In the genomic region with DNA sequence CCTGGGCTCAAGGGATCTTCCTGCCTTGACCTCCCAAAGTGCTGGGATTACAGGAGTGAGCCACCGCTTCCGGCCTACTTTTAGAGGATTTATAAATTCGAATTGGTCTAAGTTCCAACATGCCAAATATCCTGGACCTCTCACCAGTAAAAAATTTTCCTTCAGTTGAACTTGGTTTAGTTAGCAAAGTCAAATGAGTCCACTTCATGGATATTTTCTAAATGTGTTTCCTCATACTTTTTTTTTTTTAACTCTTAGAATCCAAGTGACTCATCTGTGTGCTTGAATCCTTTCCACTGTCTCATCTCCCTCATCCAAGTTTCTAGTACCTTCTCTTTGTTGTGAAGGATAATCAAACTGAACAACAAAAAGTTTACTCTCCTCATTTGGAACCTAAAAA, we compare ENCODE assay signal across 18 cellular contexts. TPM values are rescaled to one million over a fixed set of nuclear protein-coding genes. Genes with fewer than 3 reads are reported as not detected.
DNase-seq lines count a peak whose midpoint lies in the region; ATAC-seq and TF ChIP-seq lines count a peak whose summit lies in the region.
"Had no signal": no experiment of that assay in that cellular context is flagged by ENCODE, and none has a peak within 500 bp of the region (broad histone marks: within the 10 kb centered on the region; RNA-seq: fewer than 3 reads in every experiment).

No MANE protein-coding gene starts in this region.

- peaks cover 1 to 5% of the 10 kb centered on the region in 2 donors for H3K4me1 Mint-ChIP-seq in effector memory CD8-positive, alpha-beta T cell (ENCODE audit: low read depth in 2 of 2)

- TF ChIP-seq CTCF in cardiac fibroblast (IDR thresholded peaks at IDR 0.05; ENCODE audit: low read depth, low read length): no peak
- no peak for TF ChIP-seq CTCF in osteoblast (IDR thresholded peaks at IDR 0.05; ENCODE audit: extremely low read depth, low read depth, low read length)
- TF ChIP-seq CTCF in GM13977 (IDR thresholded peaks at IDR 0.05; ENCODE audit: extremely low read depth, insufficient read depth, missing control alignments): no peak

- no peak overlapping the region for H3K4me3 Mint-ChIP-seq in effector memory CD8-positive, alpha-beta T cell
- H3K4me3 Mint-ChIP-seq: activated B cell treated with CpG ODN at 0.5 μM for 24 hours; activated naive CD8-positive, alpha-beta T cell treated with anti-CD3 and anti-CD28 coated beads for 36 hours; CD8-positive, alpha-beta memory T cell had no signal

- H2AFZ ChIP-seq in osteoblast (ENCODE audit: low read length): peak overlapping the region; percentile 20

- H3K27me3 ChIP-seq in HUES64 (ENCODE audit: insufficient read depth, low read length): no peaks in the 10 kb centered on the region
- H3K27me3 ChIP-seq in osteoblast (ENCODE audit: insufficient read depth, low read length): no peaks in the 10 kb centered on the region
- H3K27me3 ChIP-seq: gastroesophageal sphincter, right atrium auricular region, SJSA1 had no signal

- no peaks in the 10 kb centered on the region for H4K20me1 ChIP-seq in osteoblast (ENCODE audit: insufficient read depth, low read length)

- no peak overlapping the region for H3K4me2 ChIP-seq in osteoblast (ENCODE audit: insufficient read depth, low read length)

- H3K36me3 Mint-ChIP-seq in effector memory CD8-positive, alpha-beta T cell (ENCODE audit: insufficient read depth): no peaks in the 10 kb centered on the region
- H3K36me3 Mint-ChIP-seq: activated naive CD8-positive, alpha-beta T cell treated with anti-CD3 and anti-CD28 coated beads for 36 hours; CD8-positive, alpha-beta memory T cell had no signal

- in situ Hi-C loops in Caki2 (cut with HindIII; ENCODE audit: low pct_unique_long_range_greater_than_20kb, low sequenced_read_pairs): no loop called here
- in situ Hi-C loops in GM13977 (cut with MboI; ENCODE audit: low pct_unique_long_range_greater_than_20kb, low sequenced_read_pairs, unreplicated experiment): no loop called here

- DNase-seq in Caki2 (ENCODE audit: low read depth) (peak; percentile 71), cardiac fibroblast (ENCODE audit: low read depth in 2 of 2) (peak; percentile 36 to 39), osteoblast (ENCODE audit: insufficient read length, low spot score, missing footprints) (peak; percentile 80), Right ventricle myocardium superior (no peak), ecto neural progenitor cell (ENCODE audit: low spot score) (no peak), GM13977 (ENCODE audit: low spot score) (no peak)
- no peak for DNase-seq in effector memory CD8-positive, alpha-beta T cell
- DNase-seq: activated B cell treated with CpG ODN at 0.5 μM for 24 hours; activated CD8-positive, alpha-beta memory T cell treated with anti-CD3 and anti-CD28 coated beads, Interleukin-2, amount 50 U/mL, for 48 hours; activated naive CD8-positive, alpha-beta T cell treated with anti-CD3 and anti-CD28 coated beads for 36 hours; CD8-positive, alpha-beta memory T cell; dermis blood vessel endothelial cell; Karpas-422; NCI-H187 treated with DMSO at 0.1 percent for 48 hours had no signal

- intact Hi-C loops in Right ventricle myocardium superior (cut with DNase I): no loop called here

- WGBS in HUES64: 91% methylated on average over 3 of the region's 3 CpGs

- no peaks in the 10 kb centered on the region for H3K79me2 ChIP-seq in osteoblast (ENCODE audit: insufficient read depth, low read length)

- H3K9ac ChIP-seq in HUES64 (ENCODE audit: low read depth, low read length): no peak overlapping the region

- H3K27me3 Mint-ChIP-seq in effector memory CD8-positive, alpha-beta T cell: peaks cover 18 to 20% of the 10 kb centered on the region in 2 donors
- H3K27me3 Mint-ChIP-seq: activated B cell treated with CpG ODN at 0.5 μM for 24 hours; activated naive CD8-positive, alpha-beta T cell treated with anti-CD3 and anti-CD28 coated beads for 36 hours had no signal

- H3K9me3 Mint-ChIP-seq in effector memory CD8-positive, alpha-beta T cell: no peaks in the 10 kb centered on the region
- H3K9me3 Mint-ChIP-seq: activated B cell treated with CpG ODN at 0.5 μM for 24 hours; activated naive CD8-positive, alpha-beta T cell treated with anti-CD3 and anti-CD28 coated beads for 36 hours; CD8-positive, alpha-beta memory T cell had no signal

- H3K9me3 ChIP-seq in HUES64 (ENCODE audit: insufficient read depth, low read depth, low read length) (no peaks in the 10 kb centered on the region), osteoblast (ENCODE audit: low read depth, low read length) (no peaks in the 10 kb centered on the region)
- H3K9me3 ChIP-seq: gastroesophageal sphincter, right atrium auricular region, SJSA1 had no signal

- H3K4me1 ChIP-seq in HUES64 (ENCODE audit: insufficient read depth, low read length) (peaks cover 10% of the 10 kb centered on the region), osteoblast (ENCODE audit: insufficient read depth, low read length) (peaks cover 25% of the 10 kb centered on the region)
- H3K4me1 ChIP-seq: SJSA1 had no signal

- ATAC-seq in Right ventricle myocardium superior (ENCODE audit: poor library complexity): no peak
- ATAC-seq in effector memory CD8-positive, alpha-beta T cell (replicated peaks): no peak
- ATAC-seq: gastroesophageal sphincter had no signal

- H3K27ac Mint-ChIP-seq in effector memory CD8-positive, alpha-beta T cell: no peak overlapping the region
- H3K27ac Mint-ChIP-seq: activated B cell treated with CpG ODN at 0.5 μM for 24 hours; activated naive CD8-positive, alpha-beta T cell treated with anti-CD3 and anti-CD28 coated beads for 36 hours; CD8-positive, alpha-beta memory T cell had no signal

- no peaks in the 10 kb centered on the region for H3K36me3 ChIP-seq in HUES64 (ENCODE audit: insufficient read depth, low read length)
- H3K36me3 ChIP-seq in osteoblast (ENCODE audit: insufficient read depth, low read length): no peaks in the 10 kb centered on the region
- H3K36me3 ChIP-seq: gastroesophageal sphincter, right atrium auricular region, SJSA1 had no signal

- no peak overlapping the region for H3K4me3 ChIP-seq in HUES64 (ENCODE audit: low read length)
- H3K4me3 ChIP-seq in cardiac fibroblast (replicated peaks in 1 of 2; ENCODE audit: low read depth in 2 of 2, low read length in 2 of 2): no peak overlapping the region
- no peak overlapping the region for H3K4me3 ChIP-seq in osteoblast (ENCODE audit: insufficient read depth, low read length)
- H3K4me3 ChIP-seq: gastroesophageal sphincter, right atrium auricular region, SJSA1 had no signal

- peak overlapping the region; percentile 37; the same call in 1 of the 2 replicates for H3K27ac ChIP-seq in HUES64 (ENCODE audit: low read depth, low read length)
- H3K27ac ChIP-seq in osteoblast (ENCODE audit: low read depth, low read length): peak overlapping the region; percentile 50
- H3K27ac ChIP-seq: gastroesophageal sphincter, right atrium auricular region, SJSA1 had no signal

RNA-seq across cellular contexts. Expression of a gene that starts 49.7 kb away (rescaled TPM):
- total RNA-seq in Caki2 (2014; rRNA removed; shearing (Covaris generic); ENCODE audit: low replicate concordance): 45.5 and 54.3 TPM in 2 replicates
- 37.5 TPM for polyA plus RNA-seq in HUES64 (2013, experiment 1 of 2)
- polyA plus RNA-seq in HUES64 (2013, experiment 2 of 2): 33.2 TPM
- 1.8 and 2.2 TPM in 2 replicates for total RNA-seq in osteoblast
- total RNA-seq in Right ventricle myocardium superior: 2.4 TPM
- polyA plus RNA-seq: CD8-positive, alpha-beta memory T cell had no signal

Comparison
In these comparisons a context has a peak if more than half of its experiments do, and no peak if none do; other contexts are left out.
1. DNase-seq: peak in Caki2 (single experiment), cardiac fibroblast (2 of 2) and osteoblast (single experiment); none in Right ventricle myocardium superior (single experiment), ecto neural progenitor cell (single experiment), effector memory CD8-positive, alpha-beta T cell (0 of 3) and GM13977 (single experiment).
2. RNA of a gene that starts 49.7 kb away (total RNA-seq): 45.5 to 54.3 TPM in Caki2; 2.4 TPM in Right ventricle myocardium superior (single experiment) and 1.8 to 2.2 TPM in osteoblast; every median in the first group is over 10 times any median in the second.